In the genomic region with DNA sequence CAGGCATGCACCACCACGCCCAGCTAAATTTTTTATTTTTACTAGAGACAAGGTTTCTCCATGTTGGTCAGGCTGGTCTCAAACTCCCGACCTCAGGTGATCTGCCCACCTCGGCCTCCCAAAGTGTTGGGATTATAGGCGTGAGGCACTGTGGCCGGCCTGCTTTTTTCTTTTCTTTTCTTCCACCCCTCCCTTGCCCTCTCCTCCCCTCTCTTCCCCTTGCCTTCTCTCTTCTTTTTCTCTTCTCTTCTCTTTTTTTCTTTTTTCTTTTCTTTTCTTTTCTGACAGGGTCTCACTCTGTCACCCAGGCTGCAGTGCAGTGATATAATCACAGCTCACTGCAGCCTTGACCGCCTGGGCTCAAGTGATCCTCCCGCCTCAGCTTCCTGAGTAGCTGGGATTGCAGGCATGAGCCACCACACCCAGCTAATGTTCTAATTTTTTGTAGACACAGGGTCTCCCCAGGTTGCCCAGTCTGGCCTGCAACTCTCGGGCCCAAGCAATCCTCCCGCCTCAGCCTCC, we compare ENCODE assay signal across 8 cellular contexts. TPM values are rescaled to one million over a fixed set of nuclear protein-coding genes. Genes with fewer than 3 reads are reported as not detected.
"Had no signal": no experiment of that assay in that cellular context is flagged by ENCODE, and none has a peak within 500 bp of the region (broad histone marks: within the 10 kb centered on the region; RNA-seq: fewer than 3 reads in every experiment).

No MANE protein-coding gene starts in this region.

RNA-seq across cellular contexts. Expression of gene NMRK2, which starts 19.9 kb away (rescaled TPM):
- total RNA-seq: activated CD8-positive, alpha-beta T cell treated with anti-CD3 and anti-CD28 coated beads for 36 hours; activated T-helper 2 cell treated with anti-CD3 and anti-CD28 coated beads, Interferon-gamma antibody, Interleukin-2, Interleukin-4, amounts not matched to agents 10 μg/mL and 5 μg/mL and 100 μg/mL, durations not matched to agents 14 hours and 24 hours and 36 hours; kidney epithelial cell; mammary epithelial cell; mononuclear cell; naive thymus-derived CD4-positive, alpha-beta T cell; ureter had no signal
- polyA plus RNA-seq: mammary epithelial cell; naive thymus-derived CD4-positive, alpha-beta T cell; SK-N-SH had no signal
